Comparison of ENCODE assay signal across 13 cellular contexts in the genomic region with DNA sequence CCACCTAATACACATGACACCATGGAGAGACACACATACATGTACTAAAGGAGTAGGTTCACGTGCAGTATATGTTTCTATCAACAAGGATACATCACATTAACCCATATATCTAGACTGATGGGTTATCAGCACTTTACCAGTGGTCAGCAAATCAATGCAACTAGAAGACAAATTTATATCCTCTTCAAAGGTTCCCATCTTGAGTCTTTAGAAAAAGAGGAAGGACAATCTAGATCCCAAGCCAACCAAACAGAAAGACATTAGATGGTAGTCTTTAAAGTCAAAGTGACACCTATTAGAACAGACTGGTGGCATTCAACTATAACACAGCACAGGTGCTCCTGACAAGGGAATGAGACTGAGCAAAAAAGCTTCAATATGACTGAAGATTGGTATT. TPM values are rescaled to one million over a fixed set of nuclear protein-coding genes. Genes with fewer than 3 reads are reported as not detected.
DNase-seq lines count a peak whose midpoint lies in the region; ATAC-seq lines count a peak whose summit lies in the region.
"Had no signal": no experiment of that assay in that cellular context is flagged by ENCODE, and none has a peak within 500 bp of the region (broad histone marks: within the 10 kb centered on the region; RNA-seq: fewer than 3 reads in every experiment).

No MANE protein-coding gene starts in this region.

- no peak overlapping the region for H2BK5ac ChIP-seq in mesenchymal stem cell (ENCODE audit: low read depth, low read length, poor library complexity, severe bottlenecking)

- DNase-seq in NOMO-1 treated with DMSO at 0.1 percent for 48 hours (lab: John Stamatoyannopoulos, UW; ENCODE audit: unreplicated experiment) (peak; percentile 31), NOMO-1 treated with dmso at 0.1 percent for 144 hours (lab: John Stamatoyannopoulos, UW; ENCODE audit: unreplicated experiment) (no peak), T-cell (no peak), SW 1271 (lab: John Stamatoyannopoulos, UW) (no peak), mesenchymal stem cell (no peak), NCI-H146 (lab: John Stamatoyannopoulos, UW) (no peak)
- DNase-seq: 8988T, cerebellar nuclear complex, HCEC 1CT, thyroid gland had no signal

- H3K79me1 ChIP-seq in mesenchymal stem cell (replicated peaks; ENCODE audit: low read length, poor library complexity, severe bottlenecking) = peaks cover 14% of the 10 kb centered on the region

- no peaks in the 10 kb centered on the region for H3K9me3 Mint-ChIP-seq in T-cell

- H3K27me3 Mint-ChIP-seq in T-cell = no peaks in the 10 kb centered on the region

- peak overlapping the region in 2 of 3 donors; percentile 15 to 40 for H3K4me3 Mint-ChIP-seq in T-cell

- POLR2A ChIA-PET in T-cell (lab: Charles Lee) = interaction anchor here in 1 of 2 donors (0.5 kb wide), 1 partner anchor 545 kb away, joined by 4 read pairs; no protein-coding TSS in a partner anchor

- no peak overlapping the region for H4K91ac ChIP-seq in mesenchymal stem cell (ENCODE audit: low read length)

- H3K9me3 ChIP-seq in mesodermal cell (ENCODE audit: control insufficient read depth, low read length) (no peaks in the 10 kb centered on the region), mesenchymal stem cell (ENCODE audit: control insufficient read depth, low read length) (no peaks in the 10 kb centered on the region)
- H3K9me3 ChIP-seq: right atrium auricular region, thyroid gland had no signal

- no peak overlapping the region for H2AFZ ChIP-seq in mesenchymal stem cell (ENCODE audit: low read depth, low read length)

- no peak overlapping the region for H3K14ac ChIP-seq in mesenchymal stem cell (ENCODE audit: low read length in 2 of 2)

- no peak overlapping the region for H2BK15ac ChIP-seq in mesenchymal stem cell (ENCODE audit: low read depth, poor library complexity, severe bottlenecking)

- peak overlapping the region; percentile 74 for H3K27ac ChIP-seq in mesodermal cell (ENCODE audit: low read depth, low read length, severe bottlenecking)
- no peak overlapping the region for H3K27ac ChIP-seq in mesenchymal stem cell (ENCODE audit: low read length, poor library complexity, severe bottlenecking)
- H3K27ac ChIP-seq: right atrium auricular region, thyroid gland had no signal

- H3K4me1 ChIP-seq in mesodermal cell (ENCODE audit: control insufficient read depth, insufficient read depth, low read length, poor library complexity, severe bottlenecking) (peaks cover 20% of the 10 kb centered on the region), mesenchymal stem cell (ENCODE audit: control insufficient read depth, insufficient read depth, low read depth, low read length) (peaks cover 3% of the 10 kb centered on the region)
- H3K4me1 ChIP-seq: right atrium auricular region, thyroid gland had no signal

- no peaks in the 10 kb centered on the region for H3K36me3 Mint-ChIP-seq in T-cell

- H3K4me2 ChIP-seq in mesenchymal stem cell (ENCODE audit: low read length, poor library complexity, severe bottlenecking) = no peak overlapping the region

- no peaks in the 10 kb centered on the region for H3K27me3 ChIP-seq in mesenchymal stem cell (ENCODE audit: control insufficient read depth in 1 of 2, insufficient read depth in 1 of 2, low read length in 2 of 2)
- H3K27me3 ChIP-seq: right atrium auricular region, thyroid gland had no signal

- peak overlapping the region in 1 of 2 donors; percentile 97 for H3K27ac Mint-ChIP-seq in T-cell

- WGBS in mesodermal cell (ENCODE audit: insufficient coverage in 2 of 2), 2 experiments = 100% methylated on average over 1 of the region's 1 CpG; no CpG with 5 or more reads in 1 of the 2 experiments
- WGBS in mesenchymal stem cell = 100% methylated on average over 1 of the region's 1 CpG

- H3K36me3 ChIP-seq in mesodermal cell (ENCODE audit: control insufficient read depth, insufficient read depth, low read length) (no peaks in the 10 kb centered on the region), mesenchymal stem cell (ENCODE audit: control insufficient read depth in 1 of 2, insufficient read depth in 2 of 2, low read depth in 1 of 2, low read length in 2 of 2) (peaks cover 0 to 58% of the 10 kb centered on the region in 2 experiments)
- H3K36me3 ChIP-seq: right atrium auricular region, thyroid gland had no signal

- no peak overlapping the region for H2AK5ac ChIP-seq in mesenchymal stem cell (ENCODE audit: low read length, severe bottlenecking)

- no peak overlapping the region for H3K4me3 ChIP-seq in mesodermal cell (ENCODE audit: extremely low read depth, insufficient read depth, low read length, poor library complexity, severe bottlenecking)
- no peak overlapping the region for H3K4me3 ChIP-seq in mesenchymal stem cell (ENCODE audit: insufficient read depth in 1 of 2, low read depth in 1 of 2, low read length in 2 of 2)
- H3K4me3 ChIP-seq: right atrium auricular region, thyroid gland had no signal

- no peak overlapping the region for H3K18ac ChIP-seq in mesenchymal stem cell (ENCODE audit: low read depth in 1 of 2, low read length in 2 of 2)

- peaks cover 22 to 42% (median 30%) of the 10 kb centered on the region in 3 donors for H3K4me1 Mint-ChIP-seq in T-cell

- peak; percentile 44 for ATAC-seq in GM21528 (IDR thresholded peaks at IDR 0.05; ENCODE audit: low FRiP score, unreplicated experiment)
- ATAC-seq in T-cell (replicated peaks in 1 of 4) = peak; percentile 17 to 36 (median 32)

- no peak overlapping the region for H4K8ac ChIP-seq in mesenchymal stem cell (ENCODE audit: low read length)

- H2BK120ac ChIP-seq in mesenchymal stem cell (ENCODE audit: low read depth, low read length) = no peak overlapping the region

- CTCF ChIA-PET in T-cell (lab: Charles Lee) = interaction anchor here in 1 of 2 donors (1.7 to 4.6 kb wide), 2 partner anchors 14 to 21 kb away, joined by 3 to 15 read pairs; a partner anchor contains a TSS

- H2BK12ac ChIP-seq in mesenchymal stem cell (ENCODE audit: low read length in 2 of 2) = no peak overlapping the region

- H3K9ac ChIP-seq in mesenchymal stem cell (ENCODE audit: low read length) = no peak overlapping the region

- H3K4ac ChIP-seq in mesenchymal stem cell (ENCODE audit: low read depth in 1 of 2, low read length in 2 of 2) = no peak overlapping the region

- H3K23ac ChIP-seq in mesenchymal stem cell (ENCODE audit: low read length in 2 of 2) = no peak overlapping the region

RNA-seq across cellular contexts. Expression of a gene that starts 13.8 kb away (rescaled TPM):
- total RNA-seq in T-cell = 10 to 100 TPM; 22.8 to 39.7 (median 27.4) TPM
- 29.9 TPM for polyA plus RNA-seq in mesodermal cell (2013, experiment 1 of 2)
- polyA plus RNA-seq in mesodermal cell (2013, experiment 2 of 2) = 20.5 TPM
- polyA plus RNA-seq in mesenchymal stem cell (2013, experiment 1 of 2) = 18.5 TPM
- polyA plus RNA-seq in mesenchymal stem cell (2013, experiment 2 of 2) = 16.0 TPM
